In the genomic region with DNA sequence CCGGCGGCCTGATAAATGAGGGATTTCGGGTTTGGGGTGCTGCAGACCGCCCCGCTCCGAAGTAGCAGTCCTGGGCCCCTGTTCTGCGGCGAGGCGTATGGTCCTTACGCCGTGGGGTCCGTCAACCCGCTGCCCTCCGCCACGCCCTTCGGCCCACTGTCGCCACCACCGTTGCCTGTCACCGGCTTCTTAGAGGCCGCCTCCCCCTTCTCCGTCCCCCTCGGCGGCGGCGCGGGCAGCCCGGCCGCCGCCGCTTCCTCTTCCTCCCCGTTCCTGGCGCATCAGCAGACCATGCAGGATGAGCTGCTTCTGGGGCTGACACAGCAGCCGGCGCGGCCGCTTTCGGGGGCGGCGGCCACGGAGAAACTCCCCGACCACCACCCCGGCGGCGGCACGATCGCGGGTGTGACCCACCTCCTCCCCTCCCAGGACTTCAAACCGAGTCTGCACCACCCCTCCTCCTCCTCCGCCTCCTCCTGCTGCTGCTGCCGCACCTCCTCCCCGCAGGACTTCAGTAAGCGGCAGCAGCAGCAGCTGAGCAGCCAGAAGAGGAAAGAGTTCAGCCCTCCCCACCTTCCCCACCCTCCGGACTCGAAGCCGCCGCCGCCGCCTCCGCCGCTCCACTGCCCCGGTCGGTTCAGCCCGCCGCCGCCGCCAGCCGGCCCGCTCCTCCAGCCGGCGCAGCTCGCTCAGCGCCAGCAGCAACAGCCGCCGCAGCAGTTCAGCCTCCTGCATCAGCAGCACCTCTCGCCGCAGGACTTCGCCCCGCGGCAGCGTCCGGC, we compare ENCODE assay signal across 1 cellular context.
TF ChIP-seq lines count a peak whose summit lies in the region.

No MANE protein-coding gene starts in this region.

TF ChIP-seq in K562, 482 proteins besides CTCF, POLR2A, EP300 and RAD21 (continued from another document and continues in another):
- TF ChIP-seq, protein P1, sequence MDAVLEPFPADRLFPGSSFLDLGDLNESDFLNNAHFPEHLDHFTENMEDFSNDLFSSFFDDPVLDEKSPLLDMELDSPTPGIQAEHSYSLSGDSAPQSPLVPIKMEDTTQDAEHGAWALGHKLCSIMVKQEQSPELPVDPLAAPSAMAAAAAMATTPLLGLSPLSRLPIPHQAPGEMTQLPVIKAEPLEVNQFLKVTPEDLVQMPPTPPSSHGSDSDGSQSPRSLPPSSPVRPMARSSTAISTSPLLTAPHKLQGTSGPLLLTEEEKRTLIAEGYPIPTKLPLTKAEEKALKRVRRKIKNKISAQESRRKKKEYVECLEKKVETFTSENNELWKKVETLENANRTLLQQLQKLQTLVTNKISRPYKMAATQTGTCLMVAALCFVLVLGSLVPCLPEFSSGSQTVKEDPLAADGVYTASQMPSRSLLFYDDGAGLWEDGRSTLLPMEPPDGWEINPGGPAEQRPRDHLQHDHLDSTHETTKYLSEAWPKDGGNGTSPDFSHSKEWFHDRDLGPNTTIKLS (IDR thresholded peaks at IDR 0.05; ENCODE audit: borderline replicate concordance, low read depth): 0 out of 2 replicates have a peak, but pooled peaks have one; percentile 5
- TF ChIP-seq POLR2AphosphoS5 (IDR thresholded peaks at IDR 0.05; ENCODE audit: control insufficient read depth, insufficient read depth, low read depth, low read length): 0 out of 2 replicates have a peak, but pooled peaks have one; percentile 9
- 0 out of 2 replicates have a peak, but pooled peaks have one; percentile 1 for TF ChIP-seq PML (IDR thresholded peaks at IDR 0.05; ENCODE audit: low read length)
- TF ChIP-seq ZNF512 (tag; IDR thresholded peaks at IDR 0.05): no peak
- no peak for TF ChIP-seq MEIS2 (IDR thresholded peaks at IDR 0.05; ENCODE audit: partially characterized antibody)
- peak; percentile 17 for TF ChIP-seq PCBP1 (IDR thresholded peaks at IDR 0.05; ENCODE audit: low read depth, low read length, poor library complexity, severe bottlenecking)
- TF ChIP-seq NCOA2 (IDR thresholded peaks at IDR 0.05; ENCODE audit: partially characterized antibody in 2 of 2): no peak
- no peak; the same call in 1 of the 2 replicates for TF ChIP-seq GABPA (tag; conservative IDR thresholded peaks at IDR 0.05; ENCODE audit: low read depth)
- peak; percentile 11 for TF ChIP-seq POLR2B (IDR thresholded peaks at IDR 0.05; ENCODE audit: low read depth, partially characterized antibody)
- peak; percentile 4 for TF ChIP-seq FIP1L1 (IDR thresholded peaks at IDR 0.05; ENCODE audit: low read depth, low read length, poor library complexity, severe bottlenecking)
- TF ChIP-seq, protein P2, sequence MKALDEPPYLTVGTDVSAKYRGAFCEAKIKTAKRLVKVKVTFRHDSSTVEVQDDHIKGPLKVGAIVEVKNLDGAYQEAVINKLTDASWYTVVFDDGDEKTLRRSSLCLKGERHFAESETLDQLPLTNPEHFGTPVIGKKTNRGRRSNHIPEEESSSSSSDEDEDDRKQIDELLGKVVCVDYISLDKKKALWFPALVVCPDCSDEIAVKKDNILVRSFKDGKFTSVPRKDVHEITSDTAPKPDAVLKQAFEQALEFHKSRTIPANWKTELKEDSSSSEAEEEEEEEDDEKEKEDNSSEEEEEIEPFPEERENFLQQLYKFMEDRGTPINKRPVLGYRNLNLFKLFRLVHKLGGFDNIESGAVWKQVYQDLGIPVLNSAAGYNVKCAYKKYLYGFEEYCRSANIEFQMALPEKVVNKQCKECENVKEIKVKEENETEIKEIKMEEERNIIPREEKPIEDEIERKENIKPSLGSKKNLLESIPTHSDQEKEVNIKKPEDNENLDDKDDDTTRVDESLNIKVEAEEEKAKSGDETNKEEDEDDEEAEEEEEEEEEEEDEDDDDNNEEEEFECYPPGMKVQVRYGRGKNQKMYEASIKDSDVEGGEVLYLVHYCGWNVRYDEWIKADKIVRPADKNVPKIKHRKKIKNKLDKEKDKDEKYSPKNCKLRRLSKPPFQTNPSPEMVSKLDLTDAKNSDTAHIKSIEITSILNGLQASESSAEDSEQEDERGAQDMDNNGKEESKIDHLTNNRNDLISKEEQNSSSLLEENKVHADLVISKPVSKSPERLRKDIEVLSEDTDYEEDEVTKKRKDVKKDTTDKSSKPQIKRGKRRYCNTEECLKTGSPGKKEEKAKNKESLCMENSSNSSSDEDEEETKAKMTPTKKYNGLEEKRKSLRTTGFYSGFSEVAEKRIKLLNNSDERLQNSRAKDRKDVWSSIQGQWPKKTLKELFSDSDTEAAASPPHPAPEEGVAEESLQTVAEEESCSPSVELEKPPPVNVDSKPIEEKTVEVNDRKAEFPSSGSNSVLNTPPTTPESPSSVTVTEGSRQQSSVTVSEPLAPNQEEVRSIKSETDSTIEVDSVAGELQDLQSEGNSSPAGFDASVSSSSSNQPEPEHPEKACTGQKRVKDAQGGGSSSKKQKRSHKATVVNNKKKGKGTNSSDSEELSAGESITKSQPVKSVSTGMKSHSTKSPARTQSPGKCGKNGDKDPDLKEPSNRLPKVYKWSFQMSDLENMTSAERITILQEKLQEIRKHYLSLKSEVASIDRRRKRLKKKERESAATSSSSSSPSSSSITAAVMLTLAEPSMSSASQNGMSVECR (CRISPR knock-in tag; IDR thresholded peaks at IDR 0.05): no peak; the same call in 1 of the 2 replicates
- no peak for TF ChIP-seq TEAD1 (CRISPR knock-in tag; IDR thresholded peaks at IDR 0.05)
- TF ChIP-seq SMC3 (conservative IDR thresholded peaks at IDR 0.05; ENCODE audit: insufficient read depth, low read depth, low read length): no peak
- no peak for TF ChIP-seq PHB2 (IDR thresholded peaks at IDR 0.05; ENCODE audit: low read depth)
- peak; percentile 47 for TF ChIP-seq TAF1 (IDR thresholded peaks at IDR 0.05; ENCODE audit: control insufficient read depth, extremely low read depth, insufficient read depth, low read length, severe bottlenecking)
- no peak for TF ChIP-seq SMAD1 (IDR thresholded peaks at IDR 0.05; ENCODE audit: low read depth, low read length, partially characterized antibody)
- no peak for TF ChIP-seq FOXM1 (IDR thresholded peaks at IDR 0.05; ENCODE audit: low read depth)
- TF ChIP-seq FOXM1 (CRISPR knock-in tag; IDR thresholded peaks at IDR 0.05; ENCODE audit: low read depth): no peak
- TF ChIP-seq ZC3H4 (CRISPR knock-in tag; IDR thresholded peaks at IDR 0.05; ENCODE audit: borderline replicate concordance): 0 out of 2 replicates have a peak, but pooled peaks have one; percentile 31
- TF ChIP-seq GATAD2A (IDR thresholded peaks at IDR 0.05): peak; percentile 68; the same call in 1 of the 2 replicates
- TF ChIP-seq RCOR1 (IDR thresholded peaks at IDR 0.05; ENCODE audit: borderline replicate concordance in 1 of 2, low read depth in 2 of 2, low read length in 2 of 2): peak in 1 of 2 experiments; percentile 3; a peak in 1 of 4 replicates
- TF ChIP-seq SAFB (IDR thresholded peaks at IDR 0.05; ENCODE audit: borderline replicate concordance, low read depth, low read length): peak; percentile 90
- TF ChIP-seq RBM22 (IDR thresholded peaks at IDR 0.05; ENCODE audit: low read depth, low read length, poor library complexity, severe bottlenecking): peak; percentile 30
- peak in 1 of 2 experiments; percentile 26; a peak in 1 of 3 replicates for TF ChIP-seq CBX3 (IDR thresholded peaks at IDR 0.05; ENCODE audit: borderline replicate concordance in 1 of 2, low read length in 2 of 2)
- 0 out of 2 replicates have a peak, but pooled peaks have one; percentile 20 for TF ChIP-seq ZNF740 (CRISPR knock-in tag; IDR thresholded peaks at IDR 0.05)
- TF ChIP-seq ZNF740 (tag; IDR thresholded peaks at IDR 0.05): no peak; a peak in 1 of 4 replicates
- TF ChIP-seq, protein P3, sequence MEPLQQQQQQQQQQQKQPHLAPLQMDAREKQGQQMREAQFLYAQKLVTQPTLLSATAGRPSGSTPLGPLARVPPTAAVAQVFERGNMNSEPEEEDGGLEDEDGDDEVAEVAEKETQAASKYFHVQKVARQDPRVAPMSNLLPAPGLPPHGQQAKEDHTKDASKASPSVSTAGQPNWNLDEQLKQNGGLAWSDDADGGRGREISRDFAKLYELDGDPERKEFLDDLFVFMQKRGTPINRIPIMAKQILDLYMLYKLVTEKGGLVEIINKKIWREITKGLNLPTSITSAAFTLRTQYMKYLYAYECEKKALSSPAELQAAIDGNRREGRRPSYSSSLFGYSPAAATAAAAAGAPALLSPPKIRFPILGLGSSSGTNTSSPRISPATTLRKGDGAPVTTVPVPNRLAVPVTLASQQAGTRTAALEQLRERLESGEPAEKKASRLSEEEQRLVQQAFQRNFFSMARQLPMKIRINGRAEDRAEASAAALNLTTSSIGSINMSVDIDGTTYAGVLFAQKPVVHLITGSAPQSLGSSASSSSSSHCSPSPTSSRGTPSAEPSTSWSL (CRISPR knock-in tag; IDR thresholded peaks at IDR 0.05; ENCODE audit: borderline replicate concordance): no peak
- 0 out of 2 replicates have a peak, but pooled peaks have one; percentile 21 for TF ChIP-seq SMARCA4 (IDR thresholded peaks at IDR 0.05)
- TF ChIP-seq ZNF511 (CRISPR knock-in tag; IDR thresholded peaks at IDR 0.05): no peak
- TF ChIP-seq CBX2 (IDR thresholded peaks at IDR 0.05; ENCODE audit: insufficient read depth, low read length, poor library complexity, severe bottlenecking): no peak
- 0 out of 2 replicates have a peak, but pooled peaks have one; percentile 50 for TF ChIP-seq BRD4 (IDR thresholded peaks at IDR 0.05)
- no peak for TF ChIP-seq ZNF311 (CRISPR knock-in tag; IDR thresholded peaks at IDR 0.05)
- TF ChIP-seq ZNF644 (tag; IDR thresholded peaks at IDR 0.05; ENCODE audit: low read depth): 0 out of 2 replicates have a peak, but pooled peaks have one; percentile 3
- no peak; a peak in 2 of 4 replicates for TF ChIP-seq NONO (IDR thresholded peaks at IDR 0.05; ENCODE audit: low read depth in 2 of 2, low read length in 1 of 2)
- TF ChIP-seq HMGN3 (IDR thresholded peaks at IDR 0.05; ENCODE audit: borderline replicate concordance, extremely low read depth, insufficient read length, low read depth, low read length): peak; percentile 18
- TF ChIP-seq, protein P4, sequence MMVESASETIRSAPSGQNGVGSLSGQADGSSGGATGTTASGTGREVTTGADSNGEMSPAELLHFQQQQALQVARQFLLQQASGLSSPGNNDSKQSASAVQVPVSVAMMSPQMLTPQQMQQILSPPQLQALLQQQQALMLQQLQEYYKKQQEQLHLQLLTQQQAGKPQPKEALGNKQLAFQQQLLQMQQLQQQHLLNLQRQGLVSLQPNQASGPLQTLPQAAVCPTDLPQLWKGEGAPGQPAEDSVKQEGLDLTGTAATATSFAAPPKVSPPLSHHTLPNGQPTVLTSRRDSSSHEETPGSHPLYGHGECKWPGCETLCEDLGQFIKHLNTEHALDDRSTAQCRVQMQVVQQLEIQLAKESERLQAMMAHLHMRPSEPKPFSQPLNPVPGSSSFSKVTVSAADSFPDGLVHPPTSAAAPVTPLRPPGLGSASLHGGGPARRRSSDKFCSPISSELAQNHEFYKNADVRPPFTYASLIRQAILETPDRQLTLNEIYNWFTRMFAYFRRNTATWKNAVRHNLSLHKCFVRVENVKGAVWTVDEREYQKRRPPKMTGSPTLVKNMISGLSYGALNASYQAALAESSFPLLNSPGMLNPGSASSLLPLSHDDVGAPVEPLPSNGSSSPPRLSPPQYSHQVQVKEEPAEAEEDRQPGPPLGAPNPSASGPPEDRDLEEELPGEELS (CRISPR knock-in tag; IDR thresholded peaks at IDR 0.05; ENCODE audit: borderline replicate concordance): no peak
- no peak for TF ChIP-seq SFPQ (IDR thresholded peaks at IDR 0.05; ENCODE audit: low read depth, low read length)
- TF ChIP-seq OTX1 (CRISPR knock-in tag; IDR thresholded peaks at IDR 0.05): no peak
- TF ChIP-seq ZNF57 (CRISPR knock-in tag; IDR thresholded peaks at IDR 0.05): no peak
- TF ChIP-seq LCOR (CRISPR knock-in tag; IDR thresholded peaks at IDR 0.05): 0 out of 2 replicates have a peak, but pooled peaks have one; percentile 20
- no peak for TF ChIP-seq RBM17 (IDR thresholded peaks at IDR 0.05; ENCODE audit: borderline replicate concordance, low read depth, low read length)
- TF ChIP-seq NUFIP1 (IDR thresholded peaks at IDR 0.05; ENCODE audit: partially characterized antibody): no peak
- no peak for TF ChIP-seq JUN (IDR thresholded peaks at IDR 0.05; ENCODE audit: borderline replicate concordance, low read depth, low read length)
- no peak for TF ChIP-seq JUN (CRISPR knock-in tag; IDR thresholded peaks at IDR 0.05; ENCODE audit: borderline replicate concordance)
- TF ChIP-seq HDAC1 (IDR thresholded peaks at IDR 0.05): no peak; a peak in 1 of 4 replicates
